In genomic region chr12:109928058-109928656, GRCh38 we compare ENCODE assay signal across 15 cellular contexts. TPM values are rescaled to one million over a fixed set of nuclear protein-coding genes. Genes with fewer than 3 reads are reported as not detected.
DNase-seq lines count a peak whose midpoint lies in the region; ATAC-seq and TF ChIP-seq lines count a peak whose summit lies in the region.
"Had no signal": no experiment of that assay in that cellular context is flagged by ENCODE, and none has a peak within 500 bp of the region (broad histone marks: within the 10 kb centered on the region; RNA-seq: fewer than 3 reads in every experiment).

No MANE protein-coding gene starts in this region.

- no peak for TF ChIP-seq CTCF in CD14-positive monocyte (IDR thresholded peaks at IDR 0.05)
- no peak for TF ChIP-seq CTCF in gastrocnemius medialis (IDR thresholded peaks at IDR 0.05 in 4 of 5, conservative IDR thresholded peaks at IDR 0.05 in 1 of 5)

- intact Hi-C loops in CD14-positive monocyte (cut with micrococcal nuclease), result loop anchor here in 1 of 2 donors (5.0 kb wide), 1 partner anchor 76 kb away; no protein-coding TSS in a partner anchor
- intact Hi-C loops in gastrocnemius medialis (cut with DNase I; ENCODE audit: low total_unique reads), result no loop called here

- no peak for ATAC-seq in central memory CD8-positive, alpha-beta T cell (replicated peaks; ENCODE audit: extremely low read depth, poor library complexity, severe bottlenecking)
- peak; percentile 58 to 64 for ATAC-seq in gastrocnemius medialis

- no peaks in the 10 kb centered on the region for H3K4me1 Mint-ChIP-seq in activated CD4-positive, alpha-beta T cell treated with anti-CD3 and anti-CD28 coated beads, Interleukin-2, amount 10 ng/mL, durations not matched to agents 7 days and 5 days
- no peaks in the 10 kb centered on the region for H3K4me1 Mint-ChIP-seq in CD14-positive monocyte
- H3K4me1 Mint-ChIP-seq in central memory CD8-positive, alpha-beta T cell, result peaks cover 5% of the 10 kb centered on the region

- TF ChIP-seq POLR2A in gastrocnemius medialis (IDR thresholded peaks at IDR 0.05), result no peak

- H3K27ac Mint-ChIP-seq in activated CD4-positive, alpha-beta T cell treated with anti-CD3 and anti-CD28 coated beads, Interleukin-2, amount 10 ng/mL, durations not matched to agents 7 days and 5 days, result peak overlapping the region; percentile 5
- peak overlapping the region in 4 of 7 donors; percentile 18 to 36 (median 26) for H3K27ac Mint-ChIP-seq in CD14-positive monocyte
- H3K27ac Mint-ChIP-seq in central memory CD8-positive, alpha-beta T cell (ENCODE audit: low read depth), result peak overlapping the region; percentile 26

- peaks cover 0 to 43% of the 10 kb centered on the region in 2 donors for H3K36me3 ChIP-seq in gastrocnemius medialis

- H3K4me1 ChIP-seq in gastrocnemius medialis, result peaks cover 8 to 10% of the 10 kb centered on the region in 2 donors

- H3K27ac ChIP-seq in gastrocnemius medialis, result peak overlapping the region in 3 of 4 donors; percentile 6 to 63 (median 18)
- H3K27ac ChIP-seq: 22Rv1, BLaER1 had no signal

- in situ Hi-C loops in gastrocnemius medialis (cut with MboI; ENCODE audit: low sequenced_read_pairs in 4 of 4), result no loop called here

- H3K9me3 Mint-ChIP-seq in activated CD4-positive, alpha-beta T cell treated with anti-CD3 and anti-CD28 coated beads, Interleukin-2, amount 10 ng/mL, durations not matched to agents 7 days and 5 days, result no peaks in the 10 kb centered on the region
- no peaks in the 10 kb centered on the region for H3K9me3 Mint-ChIP-seq in CD14-positive monocyte
- H3K9me3 Mint-ChIP-seq in central memory CD8-positive, alpha-beta T cell, result no peaks in the 10 kb centered on the region

- H3K9me3 ChIP-seq in gastrocnemius medialis, result no peaks in the 10 kb centered on the region
- H3K9me3 ChIP-seq: BLaER1 had no signal

- H3K4me3 ChIP-seq in gastrocnemius medialis, result no peak overlapping the region
- H3K4me3 ChIP-seq: BLaER1 had no signal

- POLR2A ChIA-PET in activated CD4-positive, alpha-beta T cell treated with anti-CD3 and anti-CD28 coated beads, Interleukin-2, amount 10 ng/mL, durations not matched to agents 7 days and 5 days (lab: Charles Lee), result no interaction called here

- H3K4me3 Mint-ChIP-seq in activated CD4-positive, alpha-beta T cell treated with anti-CD3 and anti-CD28 coated beads, Interleukin-2, amount 10 ng/mL, durations not matched to agents 7 days and 5 days, result no peak overlapping the region
- H3K4me3 Mint-ChIP-seq in CD14-positive monocyte, result no peak overlapping the region
- H3K4me3 Mint-ChIP-seq in central memory CD8-positive, alpha-beta T cell, result no peak overlapping the region

- H3K27me3 ChIP-seq in gastrocnemius medialis, result no peaks in the 10 kb centered on the region
- H3K27me3 ChIP-seq: BLaER1 had no signal

- DNase-seq in activated CD4-positive, alpha-beta T cell treated with anti-CD3 and anti-CD28 coated beads, Interleukin-2, amount 10 ng/mL, durations not matched to agents 7 days and 5 days, result no peak
- no peak for DNase-seq in activated CD4-positive, alpha-beta T cell treated with anti-CD3 and anti-CD28 coated beads for 4 hours
- no peak for DNase-seq in CD14-positive monocyte (ENCODE audit: low spot score)
- DNase-seq in central memory CD8-positive, alpha-beta T cell (ENCODE audit: low spot score in 2 of 2), result no peak
- DNase-seq in gastrocnemius medialis, result no peak
- DNase-seq in NCI-H187 (lab: John Stamatoyannopoulos, UW), result no peak
- DNase-seq in GDM1 (lab: John Stamatoyannopoulos, UW), result no peak
- no peak for DNase-seq in CD1c-positive myeloid dendritic cell (ENCODE audit: extremely low spot score)
- DNase-seq: GOT3, NCI-H1694, NCI-H2081 treated with DMSO at 0.1 percent for 48 hours, NCI-H524 treated with DMSO at 0.1 percent for 48 hours, SIG-M5 had no signal

- CTCF ChIA-PET in activated CD4-positive, alpha-beta T cell treated with anti-CD3 and anti-CD28 coated beads, Interleukin-2, amount 10 ng/mL, durations not matched to agents 7 days and 5 days (lab: Charles Lee), result interaction anchor here (0.6 to 2.3 kb wide), 7 partner anchors 10 to 1216 kb away, joined by 3 to 8 read pairs (median 3); no protein-coding TSS in a partner anchor

- H3K27me3 Mint-ChIP-seq in activated CD4-positive, alpha-beta T cell treated with anti-CD3 and anti-CD28 coated beads, Interleukin-2, amount 10 ng/mL, durations not matched to agents 7 days and 5 days, result no peaks in the 10 kb centered on the region
- no peaks in the 10 kb centered on the region for H3K27me3 Mint-ChIP-seq in CD14-positive monocyte (ENCODE audit: low read depth in 3 of 3)
- no peaks in the 10 kb centered on the region for H3K27me3 Mint-ChIP-seq in central memory CD8-positive, alpha-beta T cell

- H3K36me3 Mint-ChIP-seq in activated CD4-positive, alpha-beta T cell treated with anti-CD3 and anti-CD28 coated beads, Interleukin-2, amount 10 ng/mL, durations not matched to agents 7 days and 5 days (ENCODE audit: low read depth), result peaks cover 28% of the 10 kb centered on the region
- H3K36me3 Mint-ChIP-seq in CD14-positive monocyte, result peaks cover 63 to 93% of the 10 kb centered on the region in 2 donors
- peaks cover 27% of the 10 kb centered on the region for H3K36me3 Mint-ChIP-seq in central memory CD8-positive, alpha-beta T cell (ENCODE audit: insufficient read depth)

RNA-seq across cellular contexts. Expression of gene TCHP, which starts 28.1 kb away (rescaled TPM):
- total RNA-seq in activated CD4-positive, alpha-beta T cell treated with anti-CD3 and anti-CD28 coated beads, Interleukin-2, amount 10 ng/mL, durations not matched to agents 7 days and 5 days, result 10 to 100 TPM; 27.9 to 36.0 TPM
- polyA plus RNA-seq in CD14-positive monocyte, result 1 to 10 TPM; 2.6 to 7.3 TPM
- 1 to 10 TPM; 7.3 to 9.4 (median 8.0) TPM for total RNA-seq in gastrocnemius medialis

RNA-seq across cellular contexts. Expression of gene GLTP, which starts 47.8 kb away (rescaled TPM):
- 10 to 100 TPM; 17.6 to 20.7 TPM for total RNA-seq in activated CD4-positive, alpha-beta T cell treated with anti-CD3 and anti-CD28 coated beads, Interleukin-2, amount 10 ng/mL, durations not matched to agents 7 days and 5 days
- 10 to 100 TPM; 46.2 to 65.9 TPM for polyA plus RNA-seq in CD14-positive monocyte
- total RNA-seq in gastrocnemius medialis, result 10 to 100 TPM; 18.3 to 34.0 (median 22.4) TPM
